17 cellular contexts compared by ENCODE assay signal in genomic region chr6:131931063-131931745, GRCh38. TPM values are rescaled to one million over a fixed set of nuclear protein-coding genes. Genes with fewer than 3 reads are reported as not detected.
"Had no signal": no experiment of that assay in that cellular context is flagged by ENCODE, and none has a peak within 500 bp of the region (broad histone marks: within the 10 kb centered on the region; RNA-seq: fewer than 3 reads in every experiment).

No MANE protein-coding gene starts in this region.

- H3K27ac Mint-ChIP-seq: activated B cell treated with CpG ODN at 0.5 μM for 24 hours; activated CD4-positive, alpha-beta T cell treated with anti-CD3 and anti-CD28 coated beads, Interleukin-2, amount 10 ng/mL, durations not matched to agents 7 days and 5 days; activated naive CD4-positive, alpha-beta T cell treated with anti-CD3 and anti-CD28 coated beads for 36 hours; endodermal cell; memory B cell had no signal

- H3K4me3 Mint-ChIP-seq: activated B cell treated with CpG ODN at 0.5 μM for 24 hours; activated CD4-positive, alpha-beta T cell treated with anti-CD3 and anti-CD28 coated beads, Interleukin-2, amount 10 ng/mL, durations not matched to agents 7 days and 5 days; activated naive CD4-positive, alpha-beta T cell treated with anti-CD3 and anti-CD28 coated beads for 36 hours; central memory CD8-positive, alpha-beta T cell; endodermal cell; memory B cell; neural crest cell had no signal

- H3K4me3 ChIP-seq: adrenal gland, heart left ventricle, right atrium auricular region, thyroid gland had no signal

- H3K36me3 Mint-ChIP-seq: memory B cell had no signal

- H3K9me3 Mint-ChIP-seq: activated B cell treated with CpG ODN at 0.5 μM for 24 hours; activated CD4-positive, alpha-beta T cell treated with anti-CD3 and anti-CD28 coated beads, Interleukin-2, amount 10 ng/mL, durations not matched to agents 7 days and 5 days; activated naive CD4-positive, alpha-beta T cell treated with anti-CD3 and anti-CD28 coated beads for 36 hours; central memory CD8-positive, alpha-beta T cell; endodermal cell; memory B cell; neural crest cell had no signal

- H3K4me1 Mint-ChIP-seq: activated B cell treated with CpG ODN at 0.5 μM for 24 hours; activated CD4-positive, alpha-beta T cell treated with anti-CD3 and anti-CD28 coated beads, Interleukin-2, amount 10 ng/mL, durations not matched to agents 7 days and 5 days; central memory CD8-positive, alpha-beta T cell; endodermal cell; memory B cell; neural crest cell had no signal

- ATAC-seq: heart left ventricle had no signal

- DNase-seq: activated B cell treated with CpG ODN at 0.5 μM for 24 hours; activated CD4-positive, alpha-beta T cell treated with anti-CD3 and anti-CD28 coated beads, Interleukin-2, amount 10 ng/mL, durations not matched to agents 7 days and 5 days; activated CD8-positive, alpha-beta memory T cell treated with anti-CD3 and anti-CD28 coated beads for 24 hours; activated naive CD4-positive, alpha-beta T cell treated with anti-CD3 and anti-CD28 coated beads for 36 hours; adrenal gland; dermis blood vessel endothelial cell; endodermal cell; erythroblast; heart left ventricle; posterior cingulate gyrus; small intestine; T-helper 1 cell; thyroid gland had no signal

RNA-seq across cellular contexts. Expression of gene CCN2, which starts 20.0 kb away (rescaled TPM):
- total RNA-seq: activated CD4-positive, alpha-beta T cell treated with anti-CD3 and anti-CD28 coated beads, Interleukin-2, amount 10 ng/mL, durations not matched to agents 7 days and 5 days; activated naive CD4-positive, alpha-beta T cell treated with anti-CD3 and anti-CD28 coated beads for 36 hours had no signal
